8 cellular contexts compared by ENCODE assay signal in the genomic region with DNA sequence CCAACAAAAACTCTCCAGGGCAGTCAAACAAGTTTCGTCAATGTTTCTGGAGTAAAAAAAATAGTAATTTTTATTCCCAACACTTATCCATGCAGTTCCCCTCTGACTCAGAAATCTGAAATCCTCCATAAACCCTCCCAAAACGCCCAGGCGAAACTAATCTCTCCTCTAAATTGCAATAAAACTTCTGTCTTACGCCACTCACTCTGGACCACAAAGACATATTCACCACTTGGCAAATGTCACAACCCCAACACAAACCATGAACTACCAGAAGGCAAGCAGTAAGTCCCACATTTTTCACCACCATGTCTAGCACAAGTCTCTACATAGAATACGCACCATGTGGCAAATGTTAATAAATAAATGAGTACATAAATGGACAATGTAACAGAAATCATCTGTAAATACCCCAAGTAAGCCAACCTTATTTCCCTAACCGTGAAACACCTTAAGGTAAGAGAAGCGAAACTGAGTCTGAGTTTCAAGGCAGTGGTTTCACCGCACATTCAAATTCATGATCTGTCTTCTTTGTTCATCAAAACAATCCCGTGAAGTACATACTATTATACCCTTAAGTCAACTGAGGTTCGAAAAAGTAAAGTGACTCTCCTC. TPM values are rescaled to one million over a fixed set of nuclear protein-coding genes. Genes with fewer than 3 reads are reported as not detected.
DNase-seq lines count a peak whose midpoint lies in the region; ATAC-seq and TF ChIP-seq lines count a peak whose summit lies in the region.

No MANE protein-coding gene starts in this region.

- no peak for DNase-seq in SK-N-MC (ENCODE audit: low read depth, low spot score)
- no peak for DNase-seq in ecto neural progenitor cell (ENCODE audit: low spot score)
- no peak for DNase-seq in foreskin melanocyte
- DNase-seq in ovary = no peak

- ATAC-seq in GM18520 (IDR thresholded peaks at IDR 0.05; ENCODE audit: unreplicated experiment) = peak; percentile 26
- ATAC-seq in HG03025 (IDR thresholded peaks at IDR 0.05; ENCODE audit: low FRiP score, unreplicated experiment) = peak; percentile 35

- H3K27ac ChIP-seq in ACC112 (ENCODE audit: low read depth, low read length) = no peak overlapping the region
- H3K27ac ChIP-seq in SK-N-MC = no peak overlapping the region
- no peak overlapping the region for H3K27ac ChIP-seq in iPS-20b (ENCODE audit: low read length)
- H3K27ac ChIP-seq in ovary = no peak overlapping the region

- TF ChIP-seq POLR2A in ovary (IDR thresholded peaks at IDR 0.05) = no peak

- intact Hi-C loops in ovary (cut with DNase I) = no loop called here

- H3K9ac ChIP-seq in SK-N-MC (ENCODE audit: insufficient read length) (peak overlapping the region; percentile 63), iPS-20b (ENCODE audit: low read depth, low read length) (peak overlapping the region; percentile 70; the same call in 1 of the 2 replicates)

- H3K4me3 ChIP-seq in ACC112 (ENCODE audit: low read depth, low read length) (peak overlapping the region; percentile 87), SK-N-MC (peak overlapping the region; percentile 95), iPS-20b (ENCODE audit: low read length) (peak overlapping the region; percentile 77), ovary (no peak overlapping the region)

- H3K4me1 ChIP-seq in ACC112 (ENCODE audit: control insufficient read depth, insufficient read depth, low read length, unreplicated experiment) (peaks cover 14% of the 10 kb centered on the region), iPS-20b (ENCODE audit: insufficient read depth, low read length) (peaks cover 11% of the 10 kb centered on the region; the same call in 1 of the 2 replicates), ovary (ENCODE audit: insufficient read depth) (peaks cover 5% of the 10 kb centered on the region)

- WGBS in ovary, 3 donors = 83 to 88% (median 85%) methylated on average over 10 of the region's 10 CpGs

- no peaks in the 10 kb centered on the region for H3K9me3 ChIP-seq in SK-N-MC (ENCODE audit: low read depth, low read length)
- H3K9me3 ChIP-seq in iPS-20b (ENCODE audit: insufficient read depth, low read depth, low read length) = no peaks in the 10 kb centered on the region
- no peaks in the 10 kb centered on the region for H3K9me3 ChIP-seq in ovary

- peaks cover 53% of the 10 kb centered on the region for H3K79me2 ChIP-seq in ACC112 (ENCODE audit: control insufficient read depth, insufficient read depth, low read length, unreplicated experiment)

- TF ChIP-seq EP300 in ovary (IDR thresholded peaks at IDR 0.05) = no peak

- H3K27me3 ChIP-seq in ACC112 (ENCODE audit: insufficient read depth, low read length) (no peaks in the 10 kb centered on the region), iPS-20b (ENCODE audit: insufficient read depth, low read length) (no peaks in the 10 kb centered on the region), ovary (no peaks in the 10 kb centered on the region)

- no peak for TF ChIP-seq CTCF in ovary (IDR thresholded peaks at IDR 0.05)

- H3K36me3 ChIP-seq in ACC112 (ENCODE audit: insufficient read depth, low read length) = no peaks in the 10 kb centered on the region
- H3K36me3 ChIP-seq in SK-N-MC (ENCODE audit: insufficient read depth, low read length) = peaks cover 10% of the 10 kb centered on the region; the same call in 1 of the 2 replicates
- no peaks in the 10 kb centered on the region for H3K36me3 ChIP-seq in iPS-20b (ENCODE audit: insufficient read depth, low read depth, low read length)
- no peaks in the 10 kb centered on the region for H3K36me3 ChIP-seq in ovary

- peak overlapping the region; percentile 96 for H2AFZ ChIP-seq in ACC112 (ENCODE audit: low read length, unreplicated experiment)

RNA-seq across cellular contexts. Expression of a gene that starts 1.6 kb away (rescaled TPM):
- 10 to 100 TPM; 19.8 to 50.3 (median 28.0) TPM for total RNA-seq in ovary
- 10 to 100 TPM; 27.9 to 48.7 TPM for polyA plus RNA-seq in ovary
